9 cellular contexts compared by ENCODE assay signal in genomic region chr3:20056727-20057611, GRCh38. TPM values are rescaled to one million over a fixed set of nuclear protein-coding genes. Genes with fewer than 3 reads are reported as not detected.
A peak's percentile ranks its signal among the peaks of the same experiment; 100 is the strongest.
DNase-seq lines count a peak whose midpoint lies in the region; ATAC-seq, FAIRE-seq and TF ChIP-seq lines count a peak whose summit lies in the region.
"Had no signal": no experiment of that assay in that cellular context is flagged by ENCODE, and none has a peak within 500 bp of the region (broad histone marks: within the 10 kb centered on the region; RNA-seq: fewer than 3 reads in every experiment).

No MANE protein-coding gene starts in this region.

- H3K27ac ChIP-seq in K562 (ENCODE audit: extremely low read depth, low read depth, low read length), result no peak overlapping the region
- H3K27ac ChIP-seq in lung (ENCODE audit: low read depth in 1 of 2, low read length in 1 of 2), result peak overlapping the region; percentile 88 to 96

- no peak for TF ChIP-seq EP300 in K562 (IDR thresholded peaks at IDR 0.05; ENCODE audit: low read length)

- no peaks in the 10 kb centered on the region for H3K9me3 ChIP-seq in K562 (replicated peaks; ENCODE audit: control insufficient read depth, insufficient read depth, low read depth, low read length)
- H3K9me3 ChIP-seq in lung (ENCODE audit: control insufficient read depth in 2 of 2, insufficient read depth in 1 of 2, low read length in 1 of 2), result no peaks in the 10 kb centered on the region

- TF ChIP-seq RAD21 in K562 (CRISPR knock-in tag; conservative IDR thresholded peaks at IDR 0.05 in 1 of 2, IDR thresholded peaks at IDR 0.05 in 1 of 2), result no peak

- no peak for DNase-seq in K562 (ENCODE audit: extremely low read depth in 1 of 4, low spot score in 3 of 4)
- no peak for DNase-seq in lung (ENCODE audit: low spot score)
- DNase-seq in NOMO-1 (lab: John Stamatoyannopoulos, UW; ENCODE audit: unreplicated experiment in 2 of 2), result no peak
- no peak for DNase-seq in KG1 (lab: John Stamatoyannopoulos, UW)
- no peak for DNase-seq in HK-2 (ENCODE audit: unreplicated experiment)
- DNase-seq: naive B cell had no signal

- H3K27me3 ChIP-seq in K562 (ENCODE audit: control insufficient read depth in 2 of 2, insufficient read depth in 2 of 2, low read length in 2 of 2) (no peaks in the 10 kb centered on the region), lung (ENCODE audit: control insufficient read depth, insufficient read depth) (no peaks in the 10 kb centered on the region)

- no TSS peak for BruUV-seq in K562 (replicated peaks; lab: Mats Ljungman, UMichigan)

- H3K4me3 ChIP-seq in K562 (no peak overlapping the region), lung (no peak overlapping the region)

- H3K36me3 ChIP-seq in K562 (ENCODE audit: control insufficient read depth, insufficient read depth, low read length), result no peaks in the 10 kb centered on the region
- H3K36me3 ChIP-seq in lung (ENCODE audit: control insufficient read depth in 2 of 2, insufficient read depth in 2 of 2, low read length in 2 of 2), result no peaks in the 10 kb centered on the region

- ATAC-seq in GM19351 (IDR thresholded peaks at IDR 0.05; ENCODE audit: unreplicated experiment) (peak; percentile 42), HG03196 (IDR thresholded peaks at IDR 0.05; ENCODE audit: unreplicated experiment) (peak; percentile 21), K562 (peak; percentile 48), lung (ENCODE audit: insufficient read depth, low FRiP score) (no peak)

- POLR2A ChIA-PET in K562 (lab: Yijun Ruan, JAX), result interaction anchor here (0.6 to 0.8 kb wide), 2 partner anchors 22 to 645 kb away, joined by 3 read pairs; no protein-coding TSS in a partner anchor

- no peaks in the 10 kb centered on the region for H4K20me1 ChIP-seq in K562 (replicated peaks; ENCODE audit: control insufficient read depth, insufficient read depth, low read length)

- in situ Hi-C loops in K562 (cut with MboI), result no loop called here

- no peaks in the 10 kb centered on the region for H3K9me1 ChIP-seq in K562 (ENCODE audit: control insufficient read depth, insufficient read depth, low read length)

- H2AFZ ChIP-seq in K562 (ENCODE audit: low read depth, low read length), result no peak overlapping the region

- TF ChIP-seq CTCF in K562 (IDR thresholded peaks at IDR 0.05 in 2 of 3, conservative IDR thresholded peaks at IDR 0.05 in 1 of 3; ENCODE audit: insufficient read depth in 2 of 3, low read depth in 1 of 3, low read length in 3 of 3) (no peak), lung (IDR thresholded peaks at IDR 0.05; ENCODE audit: control extremely low read depth, extremely low read depth) (no peak)

- H3K4me1 ChIP-seq in K562 (replicated peaks in 1 of 2; ENCODE audit: control insufficient read depth in 2 of 2, insufficient read depth in 2 of 2, low read length in 2 of 2) (peaks cover 0 to 33% of the 10 kb centered on the region in 2 experiments; a peak in 2 of 5 replicates), lung (ENCODE audit: control insufficient read depth in 2 of 2, insufficient read depth in 2 of 2, low read length in 2 of 2) (peaks cover 14 to 46% of the 10 kb centered on the region in 2 donors)

- intact Hi-C loops in K562 (cut with micrococcal nuclease), result no loop called here

- no peak overlapping the region for H3K9ac ChIP-seq in K562 (ENCODE audit: insufficient read depth in 1 of 2, low read depth in 2 of 2, low read length in 2 of 2)

- no peak for TF ChIP-seq POLR2A in K562 (conservative IDR thresholded peaks at IDR 0.05)

- FAIRE-seq in K562 (lab: Jason Lieb, UNC), result peak; percentile 64

- H3K79me2 ChIP-seq in K562 (ENCODE audit: control insufficient read depth, insufficient read depth, low read length), result peaks cover 24% of the 10 kb centered on the region

- H3K4me2 ChIP-seq in K562 (ENCODE audit: insufficient read depth, low read length), result no peak overlapping the region

- CTCF ChIA-PET in K562 (lab: Yijun Ruan, JAX; ENCODE audit: low intra/inter-chr PET ratio), result no interaction called here

- WGBS in K562 (ENCODE audit: insufficient coverage, low coverage, missing lambda C conversion rate), result 34% methylated on average over 5 of the region's 5 CpGs
- WGBS in lung, 2 donors, result 37 to 59% methylated on average over 5 of the region's 5 CpGs

TF ChIP-seq in K562, 482 proteins besides CTCF, POLR2A, EP300 and RAD21 (continues in another document):
- TF ChIP-seq ZFPM2 (CRISPR knock-in tag; IDR thresholded peaks at IDR 0.05), result no peak
- no peak for TF ChIP-seq ELF1 (tag; IDR thresholded peaks at IDR 0.05)
- TF ChIP-seq ZNF780A (CRISPR knock-in tag; IDR thresholded peaks at IDR 0.05), result no peak
- TF ChIP-seq HSF4 (CRISPR knock-in tag; IDR thresholded peaks at IDR 0.05; ENCODE audit: borderline replicate concordance), result no peak
- no peak for TF ChIP-seq KAT8 (IDR thresholded peaks at IDR 0.05; ENCODE audit: low read depth)
- no peak for TF ChIP-seq ZNF124 (CRISPR knock-in tag; IDR thresholded peaks at IDR 0.05)
- TF ChIP-seq ZNF707 (CRISPR knock-in tag; conservative IDR thresholded peaks at IDR 0.05), result no peak
- 0 out of 2 replicates have a peak, but pooled peaks have one; percentile 46 for TF ChIP-seq EHMT2 (IDR thresholded peaks at IDR 0.05)
- TF ChIP-seq CHAMP1 (IDR thresholded peaks at IDR 0.05), result no peak
- 0 out of 2 replicates have a peak, but pooled peaks have one; percentile 10 for TF ChIP-seq ELF4 (CRISPR knock-in tag; IDR thresholded peaks at IDR 0.05)
- no peak for TF ChIP-seq ZNF24 (IDR thresholded peaks at IDR 0.05)
- no peak for TF ChIP-seq ATF4 (CRISPR knock-in tag; IDR thresholded peaks at IDR 0.05)

RNA-seq across cellular contexts. Expression of gene KAT2B, which starts 16.7 kb away (rescaled TPM):
- total RNA-seq in K562 (2011; cell fraction: chromatin; rRNA removed; ENCODE audit: low replicate concordance), result 17.0 and 36.6 TPM in 2 replicates
- total RNA-seq in K562 (2011; cell fraction: nucleolus; rRNA removed), result 7.0 and 8.9 TPM in 2 replicates
- 18.3 and 30.8 TPM in 2 replicates for total RNA-seq in K562 (2011; cell fraction: nucleoplasm; rRNA removed)
- total RNA-seq in K562 (2014; rRNA removed) (9.6 and 10.4 TPM in 2 replicates), K562 (2014; rRNA removed; fragmentation: Illumina TruSeq; extraction: Trizol) (12.6 and 13.5 TPM in 2 replicates), K562 (2015; rRNA removed; fragmentation: Illumina TruSeq; extraction: Trizol) (11.6 and 12.2 TPM in 2 replicates), K562 (2021) (12.6 and 13.2 TPM in 2 replicates), lung (10 to 100 TPM; 22.5 to 42.6 TPM)
- polyA plus RNA-seq in K562 (2011; rRNA removed) (8.9 and 11.3 TPM in 2 replicates), K562 (2014; fragmentation: Illumina TruSeq; extraction: Trizol) (11.0 and 14.9 TPM in 2 replicates), K562 (2014; fragmentation: Nextera tagmentation; extraction: Ambion mirVana) (1 to 10 TPM; 3.3 to 3.5 TPM), K562 (2014; rRNA removed) (10.9 and 13.2 TPM in 2 replicates), lung (10 to 100 TPM in 1 of 2 donors, 1 to 10 TPM in 1; 9.3 to 12.0 TPM)
- polyA plus RNA-seq in K562 (2011; cell fraction: cytosol; rRNA removed), result 2.3 and 4.7 TPM in 2 replicates
- 13.5 and 13.7 TPM in 2 replicates for polyA plus RNA-seq in K562 (2011; cell fraction: nucleus; rRNA removed)
- polyA plus RNA-seq in K562 (2012), result 7.3 and 18.2 TPM in 2 replicates
- 11.3 and 12.9 TPM in 2 replicates for polyA minus RNA-seq in K562 (2011; rRNA and poly(A)+ RNA removed)
- polyA minus RNA-seq in K562 (2011; cell fraction: cytosol; rRNA and poly(A)+ RNA removed), result 6.2 and 7.0 TPM in 2 replicates
- polyA minus RNA-seq in K562 (2011; cell fraction: nucleus; rRNA and poly(A)+ RNA removed), result 8.2 and 13.6 TPM in 2 replicates

RNA-seq across cellular contexts. Expression of gene PP2D1, which starts 44.9 kb away (rescaled TPM):
- not detected in 2 replicates for total RNA-seq in K562 (2011; cell fraction: chromatin; rRNA removed; ENCODE audit: low replicate concordance)
- not detected in 2 replicates for total RNA-seq in K562 (2011; cell fraction: nucleolus; rRNA removed)
- total RNA-seq in K562 (2011; cell fraction: nucleoplasm; rRNA removed), result not detected in 2 replicates
- not detected in 2 replicates for total RNA-seq in K562 (2014; rRNA removed)
- total RNA-seq in K562 (2014; rRNA removed; fragmentation: Illumina TruSeq; extraction: Trizol), result not detected in 2 replicates
- total RNA-seq in K562 (2015; rRNA removed; fragmentation: Illumina TruSeq; extraction: Trizol), result not detected in 2 replicates
- total RNA-seq in K562 (2021), result not detected in 2 replicates
- not detected in 2 replicates for polyA plus RNA-seq in K562 (2011; rRNA removed)
- not detected in 2 replicates for polyA plus RNA-seq in K562 (2011; cell fraction: cytosol; rRNA removed)
- polyA plus RNA-seq in K562 (2011; cell fraction: nucleus; rRNA removed), result not detected in 2 replicates
- polyA plus RNA-seq in K562 (2012), result 0.19 and 0.22 TPM in 2 replicates
- polyA plus RNA-seq in K562 (2014; fragmentation: Illumina TruSeq; extraction: Trizol), result not detected in 2 replicates
- under 1 TPM; 0.07 to 0.10 TPM for polyA plus RNA-seq in K562 (2014; fragmentation: Nextera tagmentation; extraction: Ambion mirVana)
- not detected in 2 replicates for polyA plus RNA-seq in K562 (2014; rRNA removed)
- polyA minus RNA-seq in K562 (2011; rRNA and poly(A)+ RNA removed), result not detected in 2 replicates
- polyA minus RNA-seq in K562 (2011; cell fraction: cytosol; rRNA and poly(A)+ RNA removed), result not detected in 2 replicates
- polyA minus RNA-seq in K562 (2011; cell fraction: nucleus; rRNA and poly(A)+ RNA removed), result not detected in 2 replicates
- not detected for total RNA-seq in lung
- polyA plus RNA-seq in lung, result not detected
- total RNA-seq: SK-MEL-5 had no signal
